In the genomic region with DNA sequence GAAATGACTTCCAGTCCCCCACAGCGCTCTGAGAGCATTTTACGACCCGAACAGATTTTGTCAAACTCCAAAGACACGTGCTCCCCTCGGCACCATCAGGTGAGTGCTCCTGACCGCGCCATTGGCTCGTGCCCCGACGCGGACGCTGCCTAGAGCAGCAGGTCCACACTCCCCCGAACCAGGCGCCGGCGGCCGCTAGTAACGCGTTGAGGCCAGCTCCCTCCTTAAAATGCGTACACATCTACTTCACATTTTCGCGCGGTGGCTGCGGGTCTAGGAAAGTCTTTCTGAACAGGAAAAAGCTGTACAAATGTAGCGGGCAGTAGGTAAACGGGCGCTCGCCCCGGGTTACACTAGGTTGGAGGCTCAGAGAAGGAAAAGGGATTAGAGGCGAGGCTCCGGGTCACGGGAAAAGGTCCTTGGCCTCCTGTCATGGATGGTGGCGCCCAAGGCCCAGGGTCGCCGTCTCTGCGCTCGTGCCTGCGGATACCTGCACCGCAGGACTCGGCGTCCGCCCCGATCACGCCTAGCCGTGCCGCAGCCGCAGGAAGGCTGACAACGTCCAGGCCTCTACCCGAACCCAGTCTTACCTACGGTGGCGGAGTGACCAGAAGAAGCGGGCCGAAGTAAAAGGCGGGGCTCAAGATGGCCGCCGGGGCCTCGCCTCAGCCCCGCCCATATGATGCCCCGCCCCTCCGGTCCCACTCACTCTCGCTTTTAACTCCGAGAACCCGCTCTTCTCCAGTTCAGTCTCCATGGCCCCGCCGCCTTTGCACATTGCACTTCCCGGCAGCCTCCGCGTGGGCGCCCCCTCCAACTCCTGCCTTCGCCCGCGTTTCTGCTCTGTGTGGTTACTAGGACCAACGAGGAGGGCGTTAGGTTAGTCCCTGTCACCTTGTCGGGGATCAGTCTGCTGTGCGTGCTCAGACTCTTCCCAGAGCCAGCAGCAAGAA, we compare ENCODE assay signal across 8 cellular contexts. TPM values are rescaled to one million over a fixed set of nuclear protein-coding genes. Genes with fewer than 3 reads are reported as not detected.
A peak's percentile ranks its signal among the peaks of the same experiment; 100 is the strongest.
DNase-seq lines count a peak whose midpoint lies in the region; ATAC-seq and TF ChIP-seq lines count a peak whose summit lies in the region.

Gene ESD, minus strand, starts transcription at position 647 of the 953 bp plus-strand sequence. CDS start 5,748 bp downstream, outside the sequence.

- no peak for TF ChIP-seq CTCF in ascending aorta (IDR thresholded peaks at IDR 0.05)

- peak within 1 kb of the TSS; percentile 92 for H3K27ac ChIP-seq in ascending aorta

- peak within 1 kb of the TSS; percentile 77 to 86 for H3K4me3 ChIP-seq in ascending aorta

- DNase-seq in NCI-H1694 treated with DMSO at 0.1 percent for 48 hours (lab: John Stamatoyannopoulos, UW) (peak; percentile 70), ascending aorta (ENCODE audit: low spot score in 2 of 2) (peak; percentile 66 to 97), hepatic stellate cell (ENCODE audit: low spot score) (peak; percentile 86), renal cortical epithelial cell (ENCODE audit: low read depth) (peak; percentile 76), cortex of kidney (lab: John Stamatoyannopoulos, UW) (no peak)

- no peaks in the 10 kb centered on the region for H3K36me3 ChIP-seq in ascending aorta

- peak; percentile 92 for ATAC-seq in GM18498 (IDR thresholded peaks at IDR 0.05; ENCODE audit: unreplicated experiment)
- ATAC-seq in HG02885 (IDR thresholded peaks at IDR 0.05; ENCODE audit: poor library complexity, unreplicated experiment): peak; percentile 93

- no peaks in the 10 kb centered on the region for H3K27me3 ChIP-seq in ascending aorta

- H3K4me1 ChIP-seq in ascending aorta: peaks cover 10 to 33% of the 10 kb centered on the region in 2 donors

- intact Hi-C loops in T-helper 2 cell treated with Interferon-gamma antibody and Interleukin-4, amounts not matched to agents 100 ng/mL and 5 ng/mL, for 36 hours (cut with micrococcal nuclease): loop anchor here (1.0 to 10.0 kb wide), 5 partner anchors 44 to 1882 kb away; partner anchors contain the start of gene SUCLA2
- intact Hi-C loops in ascending aorta (cut with DNase I): loop anchor here (1.0 to 10.0 kb wide), 6 partner anchors 20 to 308 kb away; partner anchors contain the start of gene LRCH1

- no peaks in the 10 kb centered on the region for H3K9me3 ChIP-seq in ascending aorta

RNA-seq across cellular contexts. Expression of gene ESD, which starts in this region (rescaled TPM):
- 96.7 and 101 TPM in 2 replicates for total RNA-seq in T-helper 2 cell treated with Interferon-gamma antibody and Interleukin-4, amounts not matched to agents 100 ng/mL and 5 ng/mL, for 36 hours
- total RNA-seq in ascending aorta (58.0 TPM), renal cortical epithelial cell (132 and 150 TPM in 2 replicates)
